Comparison of ENCODE assay signal across 6 cellular contexts in genomic region chr5:58557665-58558338, GRCh38. TPM values are rescaled to one million over a fixed set of nuclear protein-coding genes. Genes with fewer than 3 reads are reported as not detected.
"Had no signal": no experiment of that assay in that cellular context is flagged by ENCODE, and none has a peak within 500 bp of the region (broad histone marks: within the 10 kb centered on the region; RNA-seq: fewer than 3 reads in every experiment).

No MANE protein-coding gene starts in this region.

RNA-seq across cellular contexts. Expression of gene RAB3C, which starts 25.1 kb away (rescaled TPM):
- total RNA-seq: activated CD4-positive, alpha-beta T cell treated with anti-CD3 and anti-CD28 coated beads, Interleukin-2, amount 10 ng/mL, durations not matched to agents 24 days and 14 days; activated CD8-positive, alpha-beta memory T cell treated with anti-CD3 and anti-CD28 coated beads, Interleukin-2, amount 10 ng/mL, durations not matched to agents 7 days and 5 days; activated T-helper 1 cell treated with anti-CD3 and anti-CD28 coated beads, Interleukin-12 subunit alpha, Interleukin-12 subunit beta, Interleukin-2, Interleukin-4 antibody, amounts not matched to agents 30 ng/mL and 10 ng/mL and 1 ng/mL, durations not matched to agents 14 hours and 24 hours and 36 hours; LHCN-M2; MCF 10A had no signal
- polyA plus RNA-seq: aorta had no signal
